27 cellular contexts compared by ENCODE assay signal in the genomic region with DNA sequence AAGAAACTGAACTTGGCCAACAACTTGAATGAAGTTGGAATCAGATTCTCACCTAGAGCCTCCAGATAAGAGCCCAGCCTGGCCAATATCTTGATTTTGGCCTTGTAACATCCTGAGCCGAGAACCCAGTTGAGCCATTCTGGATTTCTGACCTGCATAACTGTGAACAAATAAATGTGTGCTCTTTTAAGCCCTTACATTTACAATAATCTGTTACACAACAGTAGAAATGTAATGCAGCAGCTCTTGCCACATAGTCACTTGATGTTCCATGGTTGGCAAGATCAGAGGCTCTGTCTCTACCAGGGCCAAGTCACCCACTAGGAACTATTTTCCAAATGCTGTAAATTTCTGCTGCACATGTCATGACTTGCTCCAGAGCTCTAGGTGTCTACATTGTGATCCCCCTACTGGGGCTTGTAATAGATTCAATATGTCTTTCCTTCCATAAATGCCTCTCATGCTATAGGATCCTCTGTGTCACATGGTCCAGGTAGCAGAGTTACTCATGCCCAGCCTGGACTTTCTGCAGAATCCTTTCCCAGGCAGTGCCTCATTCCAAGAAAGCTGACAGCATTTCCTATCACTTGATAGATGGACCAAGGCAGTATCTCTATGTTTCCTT. TPM values are rescaled to one million over a fixed set of nuclear protein-coding genes. Genes with fewer than 3 reads are reported as not detected.
DNase-seq lines count a peak whose midpoint lies in the region; ATAC-seq, FAIRE-seq and TF ChIP-seq lines count a peak whose summit lies in the region.
"Had no signal": no experiment of that assay in that cellular context is flagged by ENCODE, and none has a peak within 500 bp of the region (broad histone marks: within the 10 kb centered on the region; RNA-seq: fewer than 3 reads in every experiment).

No MANE protein-coding gene starts in this region.

- ATAC-seq in K562, result peak; percentile 37; the same call in 1 of the 3 replicates
- ATAC-seq in sciatic nerve, result no peak
- ATAC-seq: left lung, Panc1 had no signal

- in situ Hi-C loops in K562 (cut with MboI), result loop anchor here (5.0 kb wide), 1 partner anchor 35 kb away; no protein-coding TSS in a partner anchor

- no peaks in the 10 kb centered on the region for H3K79me2 ChIP-seq in K562 (ENCODE audit: control insufficient read depth, insufficient read depth, low read length)
- no peaks in the 10 kb centered on the region for H3K79me2 ChIP-seq in keratinocyte (ENCODE audit: control insufficient read depth, insufficient read depth, low read length)

- CTCF ChIA-PET in K562 (lab: Yijun Ruan, JAX; ENCODE audit: low intra/inter-chr PET ratio), result no interaction called here

- POLR2A ChIA-PET in K562 (lab: Yijun Ruan, JAX), result interaction anchor here (0.7 kb wide), 1 partner anchor 12 kb away, joined by 3 read pairs; no protein-coding TSS in a partner anchor

- no TSS peak for BruUV-seq in K562 (replicated peaks; lab: Mats Ljungman, UMichigan)

- H3K9ac ChIP-seq in K562 (ENCODE audit: insufficient read depth in 1 of 2, low read depth in 2 of 2, low read length in 2 of 2) (no peak overlapping the region), keratinocyte (ENCODE audit: control insufficient read depth, extremely low read depth, insufficient read depth, low read length) (no peak overlapping the region)

- no peak for TF ChIP-seq POLR2A in K562 (conservative IDR thresholded peaks at IDR 0.05)

- WGBS in K562 (ENCODE audit: insufficient coverage, low coverage, missing lambda C conversion rate), result 80% methylated on average over 1 of the region's 1 CpG

- H3K36me3 ChIP-seq in K562 (ENCODE audit: control insufficient read depth, insufficient read depth, low read length) (no peaks in the 10 kb centered on the region), keratinocyte (ENCODE audit: control insufficient read depth in 2 of 2, extremely low read depth in 1 of 2, insufficient read depth in 2 of 2, low read length in 2 of 2) (no peaks in the 10 kb centered on the region)
- H3K36me3 ChIP-seq: esophagus squamous epithelium, left lung had no signal

- H3K4me1 ChIP-seq in K562 (replicated peaks in 1 of 2; ENCODE audit: control insufficient read depth in 2 of 2, insufficient read depth in 2 of 2, low read length in 2 of 2) (no peaks in the 10 kb centered on the region; a peak in 3 of 5 replicates), keratinocyte (ENCODE audit: control insufficient read depth, extremely low read depth, insufficient read depth, low read length) (peaks cover 6% of the 10 kb centered on the region)
- H3K4me1 ChIP-seq: left lung had no signal

- no peak overlapping the region for H3K4me3 ChIP-seq in K562
- no peak overlapping the region for H3K4me3 ChIP-seq in keratinocyte (ENCODE audit: control insufficient read depth in 2 of 3, extremely low read depth in 1 of 3, insufficient read depth in 2 of 3, low read depth in 1 of 3, low read length in 3 of 3)
- H3K4me3 ChIP-seq: coronary artery, esophagus squamous epithelium, left lung had no signal

- intact Hi-C loops in K562 (cut with micrococcal nuclease) (no loop called here), sciatic nerve (cut with DNase I) (no loop called here)

- H3K9me3 ChIP-seq in K562 (replicated peaks; ENCODE audit: control insufficient read depth, insufficient read depth, low read depth, low read length), result no peaks in the 10 kb centered on the region
- no peaks in the 10 kb centered on the region for H3K9me3 ChIP-seq in keratinocyte (ENCODE audit: control insufficient read depth, low read depth, low read length)
- H3K9me3 ChIP-seq: esophagus squamous epithelium, left lung had no signal

- DNase-seq in ELR (ENCODE audit: low read depth) (peak; percentile 13), HT1080 (ENCODE audit: low read depth) (peak; percentile 44), K562 (ENCODE audit: extremely low read depth in 1 of 4, low spot score in 3 of 4) (no peak), keratinocyte (ENCODE audit: low read depth, low spot score) (peak; percentile 28), sciatic nerve (ENCODE audit: low spot score) (no peak), NCI-H1417 treated with DMSO at 0.1 percent for 48 hours (lab: John Stamatoyannopoulos, UW) (no peak), NCI-H510A treated with DMSO at 0.1 percent for 48 hours (lab: John Stamatoyannopoulos, UW) (no peak)
- DNase-seq: activated CD4-positive, alpha-beta T cell treated with anti-CD3 and anti-CD28 coated beads, Interleukin-2, amount 50 U/mL, for 4 hours; activated naive CD4-positive, alpha-beta T cell treated with anti-CD3 and anti-CD28 coated beads, Interleukin-2, amount 10 ng/mL, durations not matched to agents 7 days and 5 days; amygdala; Calu3; effector memory CD4-positive, alpha-beta T cell; esophagus squamous epithelium; GOT3; hippocampal formation; KG1; left lung; MM.1S; NCI-H1436; NCI-H2107; NCI-H524 treated with DMSO at 0.1 percent for 48 hours; stimulated activated naive CD4-positive, alpha-beta T cell treated with Interleukin-2 at 50 U/mL for 16 hours; T-helper 1 cell had no signal

- H3K4me2 ChIP-seq in K562 (ENCODE audit: insufficient read depth, low read length), result no peak overlapping the region
- no peak overlapping the region for H3K4me2 ChIP-seq in keratinocyte (ENCODE audit: control insufficient read depth, extremely low read depth, insufficient read depth, low read depth, low read length)

- FAIRE-seq in K562 (lab: Jason Lieb, UNC), result no peak
- FAIRE-seq in keratinocyte (lab: Jason Lieb, UNC), result peak; percentile 60
- FAIRE-seq: TTC549 had no signal

- TF ChIP-seq RAD21 in K562 (CRISPR knock-in tag; conservative IDR thresholded peaks at IDR 0.05 in 1 of 2, IDR thresholded peaks at IDR 0.05 in 1 of 2), result no peak

- no peaks in the 10 kb centered on the region for H3K9me1 ChIP-seq in K562 (ENCODE audit: control insufficient read depth, insufficient read depth, low read length)
- no peaks in the 10 kb centered on the region for H3K9me1 ChIP-seq in keratinocyte (ENCODE audit: control insufficient read depth, extremely low read depth, insufficient read depth, low read length)

- no peaks in the 10 kb centered on the region for H3K27me3 ChIP-seq in K562 (ENCODE audit: control insufficient read depth in 2 of 2, insufficient read depth in 2 of 2, low read length in 2 of 2)
- H3K27me3 ChIP-seq in keratinocyte (ENCODE audit: control insufficient read depth, extremely low read depth, insufficient read depth, low read length), result no peaks in the 10 kb centered on the region
- H3K27me3 ChIP-seq: esophagus squamous epithelium had no signal

- H4K20me1 ChIP-seq in K562 (replicated peaks; ENCODE audit: control insufficient read depth, insufficient read depth, low read length), result no peaks in the 10 kb centered on the region
- no peaks in the 10 kb centered on the region for H4K20me1 ChIP-seq in keratinocyte (ENCODE audit: control insufficient read depth, extremely low read depth, insufficient read depth, low read length)

- H3K27ac ChIP-seq in K562 (ENCODE audit: extremely low read depth, low read depth, low read length), result no peak overlapping the region
- H3K27ac ChIP-seq in keratinocyte (ENCODE audit: control insufficient read depth, insufficient read depth, low read length), result no peak overlapping the region
- H3K27ac ChIP-seq: C4-2B, coronary artery, esophagus squamous epithelium, left lung had no signal

- H2AFZ ChIP-seq in K562 (ENCODE audit: low read depth, low read length), result 0 out of 2 replicates have a peak overlapping the region, but pooled peaks have one; percentile 24
- H2AFZ ChIP-seq in keratinocyte (ENCODE audit: control insufficient read depth, low read length), result no peak overlapping the region

- dilution Hi-C loops in keratinocyte (cut with MboI; ENCODE audit: extremely low pct_ligation_motif_present, low sequenced_read_pairs), result no loop called here

- TF ChIP-seq CTCF in K562 (IDR thresholded peaks at IDR 0.05 in 2 of 3, conservative IDR thresholded peaks at IDR 0.05 in 1 of 3; ENCODE audit: insufficient read depth in 2 of 3, low read depth in 1 of 3, low read length in 3 of 3) (no peak), keratinocyte (optimal IDR thresholded peaks at IDR 0.05 in 1 of 3, IDR thresholded peaks at IDR 0.05 in 1 of 3, conservative IDR thresholded peaks at IDR 0.05 in 1 of 3; ENCODE audit: extremely low read depth in 1 of 3, insufficient read depth in 2 of 3, low read length in 3 of 3) (no peak)

- TF ChIP-seq EP300 in K562 (IDR thresholded peaks at IDR 0.05; ENCODE audit: low read length), result no peak

TF ChIP-seq in K562, 482 proteins besides CTCF, POLR2A, EP300 and RAD21 (continues in another document):
- no peak for TF ChIP-seq CBX1 (IDR thresholded peaks at IDR 0.05; ENCODE audit: low read depth)
- no peak for TF ChIP-seq HDGF (IDR thresholded peaks at IDR 0.05)

RNA-seq across cellular contexts. Expression of a gene that starts 11.4 kb away (rescaled TPM):
- total RNA-seq in HT1080 (2014; rRNA removed; shearing (Covaris generic)), result 0.27 and 0.40 TPM in 2 replicates
- 0.19 and 0.66 TPM in 2 replicates for polyA plus RNA-seq in HT1080 (2015; cell fraction: cytosol; rRNA removed)
- polyA plus RNA-seq in HT1080 (2015; cell fraction: nucleus; rRNA removed), result 0.57 and 1.2 TPM in 2 replicates
- total RNA-seq in K562 (2011; cell fraction: chromatin; rRNA removed; ENCODE audit: low replicate concordance), result 20.1 and 23.9 TPM in 2 replicates
- total RNA-seq in K562 (2011; cell fraction: nucleolus; rRNA removed), result 9.9 and 13.2 TPM in 2 replicates
- total RNA-seq in K562 (2011; cell fraction: nucleoplasm; rRNA removed), result 17.7 and 34.0 TPM in 2 replicates
- total RNA-seq in K562 (2014; rRNA removed), result 2.7 and 3.0 TPM in 2 replicates
- total RNA-seq in K562 (2014; rRNA removed; fragmentation: Illumina TruSeq; extraction: Trizol), result 3.2 TPM in 2 replicates
- 3.2 and 3.4 TPM in 2 replicates for total RNA-seq in K562 (2015; rRNA removed; fragmentation: Illumina TruSeq; extraction: Trizol)
- total RNA-seq in K562 (2021), result 4.6 and 5.7 TPM in 2 replicates
- 2.6 and 3.1 TPM in 2 replicates for polyA plus RNA-seq in K562 (2011; rRNA removed)
- polyA plus RNA-seq in K562 (2011; cell fraction: cytosol; rRNA removed), result 1.3 and 1.9 TPM in 2 replicates
- 9.8 and 13.1 TPM in 2 replicates for polyA plus RNA-seq in K562 (2011; cell fraction: nucleus; rRNA removed)
- 2.8 and 4.2 TPM in 2 replicates for polyA plus RNA-seq in K562 (2012)
- 4.6 and 4.8 TPM in 2 replicates for polyA plus RNA-seq in K562 (2014; fragmentation: Illumina TruSeq; extraction: Trizol)
- under 1 TPM; 0.63 to 0.68 TPM for polyA plus RNA-seq in K562 (2014; fragmentation: Nextera tagmentation; extraction: Ambion mirVana)
- polyA plus RNA-seq in K562 (2014; rRNA removed), result 3.7 and 4.7 TPM in 2 replicates
- 3.5 and 4.8 TPM in 2 replicates for polyA minus RNA-seq in K562 (2011; rRNA and poly(A)+ RNA removed)
- polyA minus RNA-seq in K562 (2011; cell fraction: cytosol; rRNA and poly(A)+ RNA removed), result 2.2 and 3.1 TPM in 2 replicates
- 6.5 and 9.7 TPM in 2 replicates for polyA minus RNA-seq in K562 (2011; cell fraction: nucleus; rRNA and poly(A)+ RNA removed)
- polyA plus RNA-seq in keratinocyte, result 0.01 to 0.04 TPM (median 0.01 TPM) in 3 replicates
- polyA plus RNA-seq in keratinocyte (2011; ENCODE audit: low read depth), result not detected
- polyA plus RNA-seq in keratinocyte (2011; cell fraction: cytosol; rRNA removed), result 0.01 TPM in 1 of 2 replicates, not detected in the other
- polyA plus RNA-seq in keratinocyte (2011; cell fraction: nucleus; rRNA removed), result 0.08 and 0.15 TPM in 2 replicates
- 0.02 TPM in 1 of 2 replicates, not detected in the other for polyA plus RNA-seq in keratinocyte (2012; ENCODE audit: low replicate concordance)
- polyA minus RNA-seq in keratinocyte, result not detected in 3 replicates
- not detected for polyA minus RNA-seq in keratinocyte (2011; cell fraction: cytosol; rRNA and poly(A)+ RNA removed)
- polyA minus RNA-seq in keratinocyte (2011; cell fraction: nucleus; rRNA and poly(A)+ RNA removed), result not detected in 2 replicates
- 0.67 TPM for total RNA-seq in sciatic nerve
- total RNA-seq: Calu3 had no signal

Comparison
In these comparisons a context has a peak if more than half of its experiments do, and no peak if none do; other contexts are left out.
1. DNase-seq: peak in ELR (single experiment), HT1080 (single experiment) and keratinocyte (single experiment); none in K562 (0 of 4), sciatic nerve (single experiment), NCI-H1417 treated with DMSO at 0.1 percent for 48 hours (single experiment) and NCI-H510A treated with DMSO at 0.1 percent for 48 hours (single experiment).